ENCODE assay signal across 8 cellular contexts in genomic region chr3:72336821-72337479, GRCh38.
DNase-seq lines count a peak whose midpoint lies in the region; ATAC-seq lines count a peak whose summit lies in the region.

No MANE protein-coding gene starts in this region.

- no peak overlapping the region for H3K4me3 Mint-ChIP-seq in natural killer cell treated with Interleukin-12 subunit alpha and Interleukin-12 subunit beta and Interleukin-15 and Interleukin-18, amount 100 ng/mL, for 72 hours

- peak; percentile 72 for DNase-seq in H7
- DNase-seq in SHP77 treated with DMSO at 0.1 percent for 48 hours (lab: John Stamatoyannopoulos, UW), result peak; percentile 46
- peak; percentile 90 for DNase-seq in Right ventricle myocardium inferior (ENCODE audit: missing footprints)
- peak; percentile 74 for DNase-seq in sciatic nerve (ENCODE audit: low spot score)
- no peak for DNase-seq in SKM-1 treated with dmso at 0.1 percent for 144 hours (lab: John Stamatoyannopoulos, UW; ENCODE audit: unreplicated experiment)
- no peak for DNase-seq in natural killer cell treated with Interleukin-12 subunit alpha and Interleukin-12 subunit beta and Interleukin-15 and Interleukin-18, amount 100 ng/mL, for 72 hours (ENCODE audit: low spot score)
- DNase-seq in SW 1271 (lab: John Stamatoyannopoulos, UW), result no peak

- no peaks in the 10 kb centered on the region for H3K36me3 ChIP-seq in H7 (replicated peaks; ENCODE audit: control insufficient read depth, insufficient read depth, low read length)

- no peak overlapping the region for H3K4me3 ChIP-seq in H7 (ENCODE audit: insufficient read depth, low read depth, low read length)

- H3K36me3 Mint-ChIP-seq in natural killer cell treated with Interleukin-12 subunit alpha and Interleukin-12 subunit beta and Interleukin-15 and Interleukin-18, amount 100 ng/mL, for 72 hours, result no peaks in the 10 kb centered on the region

- no peak overlapping the region for H3K27ac Mint-ChIP-seq in natural killer cell treated with Interleukin-12 subunit alpha and Interleukin-12 subunit beta and Interleukin-15 and Interleukin-18, amount 100 ng/mL, for 72 hours

- H3K9me3 Mint-ChIP-seq in natural killer cell treated with Interleukin-12 subunit alpha and Interleukin-12 subunit beta and Interleukin-15 and Interleukin-18, amount 100 ng/mL, for 72 hours, result no peaks in the 10 kb centered on the region

- intact Hi-C loops in Right ventricle myocardium inferior (cut with DNase I) (loop anchor here (2.0 kb wide), 1 partner anchor 62 kb away; no protein-coding TSS in a partner anchor), sciatic nerve (cut with DNase I) (no loop called here)

- H3K27me3 ChIP-seq in H7 (ENCODE audit: control insufficient read depth, insufficient read depth, low read length), result no peaks in the 10 kb centered on the region

- peaks cover 0 to 2% of the 10 kb centered on the region in 2 donors for H3K27me3 Mint-ChIP-seq in natural killer cell treated with Interleukin-12 subunit alpha and Interleukin-12 subunit beta and Interleukin-15 and Interleukin-18, amount 100 ng/mL, for 72 hours

- H3K4me1 Mint-ChIP-seq in natural killer cell treated with Interleukin-12 subunit alpha and Interleukin-12 subunit beta and Interleukin-15 and Interleukin-18, amount 100 ng/mL, for 72 hours (ENCODE audit: low read depth in 2 of 2), result peaks cover 0 to 2% of the 10 kb centered on the region in 2 donors

- peak; percentile 87 for ATAC-seq in Right ventricle myocardium inferior
- peak; percentile 93 for ATAC-seq in sciatic nerve
- no peak for ATAC-seq in natural killer cell treated with Interleukin-12 subunit alpha and Interleukin-12 subunit beta and Interleukin-15 and Interleukin-18, amount 100 ng/mL, for 72 hours
- no peak for ATAC-seq in GM19467 (IDR thresholded peaks at IDR 0.05; ENCODE audit: unreplicated experiment)

Comparison
In these comparisons a context has a peak if more than half of its experiments do, and no peak if none do; other contexts are left out.
1. DNase-seq: peak in H7 (single experiment), SHP77 treated with DMSO at 0.1 percent for 48 hours (single experiment), Right ventricle myocardium inferior (single experiment) and sciatic nerve (single experiment); none in SKM-1 treated with dmso at 0.1 percent for 144 hours (single experiment), natural killer cell treated with Interleukin-12 subunit alpha and Interleukin-12 subunit beta and Interleukin-15 and Interleukin-18, amount 100 ng/mL, for 72 hours (single experiment) and SW 1271 (0 of 2).
2. ATAC-seq: peak in Right ventricle myocardium inferior (single experiment) and sciatic nerve (single experiment); none in natural killer cell treated with Interleukin-12 subunit alpha and Interleukin-12 subunit beta and Interleukin-15 and Interleukin-18, amount 100 ng/mL, for 72 hours (0 of 2) and GM19467 (single experiment).